ENCODE assay signal across 17 cellular contexts in genomic region chr9:88966894-88967676, GRCh38. TPM values are rescaled to one million over a fixed set of nuclear protein-coding genes. Genes with fewer than 3 reads are reported as not detected.
A peak's percentile ranks its signal among the peaks of the same experiment; 100 is the strongest.
DNase-seq lines count a peak whose midpoint lies in the region; TF ChIP-seq lines count a peak whose summit lies in the region.
"Had no signal": no experiment of that assay in that cellular context is flagged by ENCODE, and none has a peak within 500 bp of the region (broad histone marks: within the 10 kb centered on the region; RNA-seq: fewer than 3 reads in every experiment).

No MANE protein-coding gene starts in this region.

- no peak overlapping the region for H3K27ac ChIP-seq in coronary artery
- H3K27ac ChIP-seq in neuronal stem cell (replicated peaks; ENCODE audit: low read length) = no peak overlapping the region
- H3K27ac ChIP-seq in vagina = no peak overlapping the region
- H3K27ac ChIP-seq: 22Rv1, A549, GM23248 had no signal

- H3K9me3 ChIP-seq in neuronal stem cell (replicated peaks in 1 of 2; ENCODE audit: control insufficient read depth in 2 of 2, insufficient read depth in 1 of 2, low read depth in 1 of 2, low read length in 2 of 2) = peaks cover 0 to 5% of the 10 kb centered on the region in 2 donors
- H3K9me3 ChIP-seq in vagina = no peaks in the 10 kb centered on the region
- H3K9me3 ChIP-seq: A549 had no signal

- no peak for TF ChIP-seq CTCF in coronary artery (IDR thresholded peaks at IDR 0.05)
- TF ChIP-seq CTCF in vagina (IDR thresholded peaks at IDR 0.05) = no peak

- no peak overlapping the region for H3K9ac ChIP-seq in neuronal stem cell (ENCODE audit: low read depth, low read length, poor library complexity)
- H3K9ac ChIP-seq: GM23248 had no signal

- H3K23ac ChIP-seq in neuronal stem cell (ENCODE audit: low read depth, low read length, poor library complexity) = no peak overlapping the region

- no peak overlapping the region for H2BK12ac ChIP-seq in neuronal stem cell (ENCODE audit: low read length)

- H3K4me2 ChIP-seq in neuronal stem cell (ENCODE audit: insufficient read depth, low read length, poor library complexity, severe bottlenecking) = no peak overlapping the region
- H3K4me2 ChIP-seq: A549 had no signal

- peaks cover 0 to 4% (median 4%) of the 10 kb centered on the region in 3 experiments for H3K27me3 ChIP-seq in neuronal stem cell (ENCODE audit: control insufficient read depth in 3 of 3, insufficient read depth in 3 of 3, low read depth in 1 of 3, low read length in 3 of 3)
- H3K27me3 ChIP-seq in vagina = no peaks in the 10 kb centered on the region

- peak overlapping the region; percentile 63 for H3K14ac ChIP-seq in neuronal stem cell (ENCODE audit: low read length)

- H2BK5ac ChIP-seq in neuronal stem cell (ENCODE audit: low read length) = no peak overlapping the region

- no peaks in the 10 kb centered on the region for H3K79me1 ChIP-seq in neuronal stem cell (ENCODE audit: low read depth, low read length)

- no peak overlapping the region for H2AK5ac ChIP-seq in neuronal stem cell (ENCODE audit: low read depth, low read length)

- H2BK15ac ChIP-seq in neuronal stem cell (ENCODE audit: low read length) = no peak overlapping the region

- no CpG with 5 or more reads among the region's 10 CpGs for WGBS in neuronal stem cell (ENCODE audit: extremely low coverage in 2 of 2, insufficient read length in 2 of 2, insufficient replicate concordance in 1 of 2), 2 donors

- no peak overlapping the region for H3K4me3 ChIP-seq in coronary artery
- no peak overlapping the region for H3K4me3 ChIP-seq in neuronal stem cell (ENCODE audit: low read length in 2 of 2)
- no peak overlapping the region for H3K4me3 ChIP-seq in vagina
- H3K4me3 ChIP-seq: A549, GM23248 had no signal

- H3K4ac ChIP-seq in neuronal stem cell (ENCODE audit: low read length) = no peak overlapping the region

- H2AFZ ChIP-seq in neuronal stem cell (ENCODE audit: low read length) = no peak overlapping the region
- H2AFZ ChIP-seq: GM23248 had no signal

- no peak overlapping the region for H2BK120ac ChIP-seq in neuronal stem cell (ENCODE audit: low read depth, low read length)

- DNase-seq in activated CD8-positive, alpha-beta memory T cell treated with anti-CD3 and anti-CD28 coated beads for 24 hours = peak; percentile 32
- no peak for DNase-seq in activated CD8-positive, alpha-beta memory T cell treated with anti-CD3 and anti-CD28 coated beads, Interleukin-2, amount 50 U/mL, for 48 hours
- DNase-seq in coronary artery (ENCODE audit: low spot score) (peak; percentile 59), neuronal stem cell (ENCODE audit: low spot score) (no peak), vagina (ENCODE audit: extremely low spot score in 2 of 2) (peak; percentile 80 to 91), NCI-H345 treated with DMSO at 0.1 percent for 48 hours (lab: John Stamatoyannopoulos, UW; ENCODE audit: unreplicated experiment) (no peak), SIG-M5 (lab: John Stamatoyannopoulos, UW) (no peak)
- DNase-seq: AML-193; CD4-positive, alpha-beta memory T cell; DMS153; DMS79; GDM1; HCEC 1CT had no signal

- no peak overlapping the region for H4K91ac ChIP-seq in neuronal stem cell (ENCODE audit: low read depth, low read length, poor library complexity)

- peaks cover 8 to 16% of the 10 kb centered on the region in 2 donors for H3K4me1 ChIP-seq in neuronal stem cell (ENCODE audit: control insufficient read depth in 2 of 2, insufficient read depth in 1 of 2, low read depth in 1 of 2, low read length in 2 of 2)
- H3K4me1 ChIP-seq in vagina = no peaks in the 10 kb centered on the region
- H3K4me1 ChIP-seq: A549 had no signal

- no peak for TF ChIP-seq POLR2A in vagina (IDR thresholded peaks at IDR 0.05)

- H4K8ac ChIP-seq in neuronal stem cell (ENCODE audit: low read depth, low read length) = no peak overlapping the region

- peak overlapping the region; percentile 45 for H3K18ac ChIP-seq in neuronal stem cell (ENCODE audit: low read length)

- intact Hi-C loops in vagina (cut with DNase I) = no loop called here

- no peaks in the 10 kb centered on the region for H3K36me3 ChIP-seq in neuronal stem cell (replicated peaks in 1 of 2; ENCODE audit: control insufficient read depth in 2 of 2, insufficient read depth in 2 of 2, low read length in 2 of 2)
- no peaks in the 10 kb centered on the region for H3K36me3 ChIP-seq in vagina

RNA-seq across cellular contexts. Expression of gene S1PR3, which starts 24.2 kb away (rescaled TPM):
- 11.1 TPM for polyA plus RNA-seq in neuronal stem cell (2013, experiment 1 of 2)
- 11.3 TPM for polyA plus RNA-seq in neuronal stem cell (2013, experiment 2 of 2)
- total RNA-seq in vagina = 39.3 TPM
- total RNA-seq: CD4-positive, alpha-beta memory T cell; HT-29 had no signal
- polyA plus RNA-seq: CD4-positive, alpha-beta memory T cell had no signal

Comparison
In these comparisons a context has a peak if more than half of its experiments do, and no peak if none do; other contexts are left out.
1. DNase-seq: peak in activated CD8-positive, alpha-beta memory T cell treated with anti-CD3 and anti-CD28 coated beads for 24 hours (single experiment), coronary artery (single experiment) and vagina (2 of 2); none in activated CD8-positive, alpha-beta memory T cell treated with anti-CD3 and anti-CD28 coated beads, Interleukin-2, amount 50 U/mL, for 48 hours (single experiment), neuronal stem cell (single experiment), NCI-H345 treated with DMSO at 0.1 percent for 48 hours (single experiment) and SIG-M5 (single experiment).